Comparison of ENCODE assay signal across 7 cellular contexts in the genomic region with DNA sequence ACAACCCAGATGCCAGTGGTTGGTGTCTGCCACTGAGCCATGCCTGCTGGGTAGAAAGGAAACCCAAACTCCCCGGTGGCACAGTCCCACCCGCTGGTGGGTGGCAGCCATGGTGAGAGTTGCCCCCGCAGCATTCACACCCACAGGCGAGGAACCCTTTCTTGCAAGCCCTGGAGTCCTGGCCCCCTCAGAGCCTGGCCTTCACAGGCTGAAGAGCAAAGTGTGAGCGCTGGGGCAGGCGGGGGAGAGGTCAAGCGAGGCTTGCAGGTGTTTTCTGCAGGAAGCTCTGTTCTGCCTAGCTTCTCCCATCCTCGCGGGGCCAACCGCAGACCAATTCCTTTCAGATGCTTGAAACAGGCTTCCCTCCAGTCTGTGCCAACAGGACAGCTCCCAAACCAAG. TPM values are rescaled to one million over a fixed set of nuclear protein-coding genes. Genes with fewer than 3 reads are reported as not detected.
DNase-seq lines count a peak whose midpoint lies in the region; ATAC-seq, FAIRE-seq and TF ChIP-seq lines count a peak whose summit lies in the region.
"Not testable (repeated sequence)": the region's sequence is repeated elsewhere in the genome, so short reads cannot be mapped to it uniquely, and the experiment has no call there.

No MANE protein-coding gene starts in this region.

- TF ChIP-seq POLR2A in GM12891 (IDR thresholded peaks at IDR 0.05; ENCODE audit: low read depth, low read length); sigmoid colon (IDR thresholded peaks at IDR 0.05): not testable (repeated sequence)

- not testable (repeated sequence) for TF ChIP-seq EP300 in sigmoid colon (IDR thresholded peaks at IDR 0.05)

- POLR2A ChIA-PET in OCI-LY7 (lab: Charles Lee) = not testable (repeated sequence)

- H3K4me3 ChIP-seq in BLaER1; KMS-11 (IDR thresholded peaks at IDR 0.05; ENCODE audit: insufficient read depth, low read depth, low read length); sigmoid colon: not testable (repeated sequence)
- H3K4me3 ChIP-seq in OCI-LY7 (ENCODE audit: low read depth, low read length, poor library complexity, severe bottlenecking) = peak overlapping the region; percentile 45

- H3K27me3 ChIP-seq in BLaER1; KMS-11 (ENCODE audit: insufficient read depth, low read depth); sigmoid colon: not testable (repeated sequence)

- H3K4me1 Mint-ChIP-seq in naive B cell = peaks cover 16 to 32% (median 21%) of the 10 kb centered on the region in 3 donors

- WGBS in sigmoid colon, 2 donors = 61 to 76% methylated on average over 7 to 8 of the region's 10 CpGs

- peak overlapping the region in 3 of 8 donors; percentile 39 to 75 (median 54) for H3K4me3 Mint-ChIP-seq in naive B cell

- H4K20me1 ChIP-seq in BLaER1 = peaks cover 12% of the 10 kb centered on the region; the same call in 1 of the 2 replicates
- H4K20me1 ChIP-seq in KMS-11 (ENCODE audit: insufficient read depth); OCI-LY7 (ENCODE audit: insufficient read depth, low read length): not testable (repeated sequence)

- H3K79me2 ChIP-seq in KMS-11 (ENCODE audit: insufficient read depth, low read depth); OCI-LY7 (ENCODE audit: insufficient read depth, low read depth, low read length): not testable (repeated sequence)

- H3K27me3 Mint-ChIP-seq in naive B cell = not testable (repeated sequence)

- not testable (repeated sequence) for TF ChIP-seq CTCF in KMS-11 (conservative IDR thresholded peaks at IDR 0.05; ENCODE audit: low read depth, low read length); OCI-LY7 (conservative IDR thresholded peaks at IDR 0.05; ENCODE audit: low read length); sigmoid colon (IDR thresholded peaks at IDR 0.05)

- not testable (repeated sequence) for H3K9me2 ChIP-seq in OCI-LY7 (ENCODE audit: insufficient read depth, low read length)

- not testable (repeated sequence) for H3K9me3 Mint-ChIP-seq in naive B cell

- not testable (repeated sequence) for DNase-seq in GM12891 (ENCODE audit: insufficient read length, low spot score); naive B cell
- DNase-seq in OCI-LY7 (ENCODE audit: low spot score) = peak; percentile 72
- DNase-seq in ecto neural progenitor cell (ENCODE audit: low spot score) = peak; percentile 22
- peak; percentile 19 for DNase-seq in sigmoid colon

- peak; percentile 50 to 68 for ATAC-seq in naive B cell (ENCODE audit: low read depth in 2 of 2)

- not testable (repeated sequence) for H2AFZ ChIP-seq in KMS-11 (ENCODE audit: low read depth); OCI-LY7 (ENCODE audit: low read length)

- peak overlapping the region; percentile 96 for H3K4me2 ChIP-seq in BLaER1
- peak overlapping the region; percentile 71 for H3K4me2 ChIP-seq in KMS-11
- H3K4me2 ChIP-seq in OCI-LY7 (ENCODE audit: low read length) = peak overlapping the region; percentile 85

- H3K4me1 ChIP-seq in BLaER1 (peaks cover 88% of the 10 kb centered on the region), KMS-11 (ENCODE audit: low read depth, poor library complexity, severe bottlenecking) (peaks cover 42% of the 10 kb centered on the region), OCI-LY7 (ENCODE audit: insufficient read depth, low read length, poor library complexity, severe bottlenecking) (peaks cover 49% of the 10 kb centered on the region)
- not testable (repeated sequence) for H3K4me1 ChIP-seq in sigmoid colon

- CTCF ChIA-PET in OCI-LY7 (lab: Charles Lee; ENCODE audit: unreplicated experiment) = not testable (repeated sequence)

- H3K36me3 Mint-ChIP-seq in naive B cell = peaks cover 5 to 33% of the 10 kb centered on the region in 2 donors

- not testable (repeated sequence) for H3K9me3 ChIP-seq in BLaER1; OCI-LY7 (ENCODE audit: low read length); sigmoid colon

- FAIRE-seq in GM12891 (lab: Jason Lieb, UNC) = peak; percentile 67

- BruUV-seq in OCI-LY7 (replicated peaks; lab: Mats Ljungman, UMichigan) = not testable (repeated sequence)

- intact Hi-C loops in OCI-LY7 (cut with micrococcal nuclease; ENCODE audit: unreplicated experiment); sigmoid colon (cut with DNase I): not testable (repeated sequence)

- H3K27ac ChIP-seq in BLaER1 (peak overlapping the region; percentile 88), KMS-11 (peak overlapping the region; percentile 66), OCI-LY7 (ENCODE audit: low read depth, low read length, poor library complexity, severe bottlenecking) (peak overlapping the region; percentile 84)
- not testable (repeated sequence) for H3K27ac ChIP-seq in sigmoid colon

- not testable (repeated sequence) for H3K9ac ChIP-seq in BLaER1, KMS-11

- H3K27ac Mint-ChIP-seq in naive B cell = not testable (repeated sequence)

- not testable (repeated sequence) for H3K36me3 ChIP-seq in BLaER1; KMS-11 (ENCODE audit: insufficient read depth); OCI-LY7 (ENCODE audit: insufficient read depth, low read length)
- H3K36me3 ChIP-seq in sigmoid colon = peaks cover 0 to 59% (median 6%) of the 10 kb centered on the region in 4 donors

RNA-seq across cellular contexts. Expression of a gene that starts 19.0 kb away (rescaled TPM):
- polyA plus RNA-seq in GM12891 (2012; ENCODE audit: low read depth, missing spikeins) = 16.0 TPM
- 55.5 and 66.1 TPM in 2 replicates for total RNA-seq in OCI-LY7 (2014; rRNA removed; shearing (Covaris generic))
- total RNA-seq in OCI-LY7 (2022) (56.8 and 62.7 TPM in 2 replicates), sigmoid colon (10 to 100 TPM in 1 of 4 donors, 1 to 10 TPM in 3; 9.1 to 16.6 (median 9.5) TPM)
- polyA plus RNA-seq in naive B cell (ENCODE audit: low read depth in 6 of 6) (10 to 100 TPM; 32.3 to 76.2 (median 40.9) TPM), sigmoid colon (100 to 1,000 TPM in 1 of 3 donors, 10 to 100 TPM in 2; 40.8 to 144 (median 59.4) TPM)

RNA-seq across cellular contexts. Expression of a gene that starts 38.9 kb away (rescaled TPM):
- polyA plus RNA-seq in GM12891 (2012; ENCODE audit: low read depth, missing spikeins) = 5.7 TPM
- 6.5 and 11.8 TPM in 2 replicates for total RNA-seq in OCI-LY7 (2014; rRNA removed; shearing (Covaris generic))
- total RNA-seq in OCI-LY7 (2022) = 29.3 and 36.7 TPM in 2 replicates
- polyA plus RNA-seq in naive B cell (ENCODE audit: low read depth in 6 of 6) = 10 to 100 TPM in 5 of 6 donors, 1 to 10 TPM in 1; 6.3 to 19.6 (median 16.2) TPM
- 10 to 100 TPM; 19.3 to 43.4 (median 29.9) TPM for total RNA-seq in sigmoid colon
- polyA plus RNA-seq in sigmoid colon = 10 to 100 TPM; 17.4 to 28.7 (median 19.0) TPM
